23 cellular contexts compared by ENCODE assay signal in the genomic region with DNA sequence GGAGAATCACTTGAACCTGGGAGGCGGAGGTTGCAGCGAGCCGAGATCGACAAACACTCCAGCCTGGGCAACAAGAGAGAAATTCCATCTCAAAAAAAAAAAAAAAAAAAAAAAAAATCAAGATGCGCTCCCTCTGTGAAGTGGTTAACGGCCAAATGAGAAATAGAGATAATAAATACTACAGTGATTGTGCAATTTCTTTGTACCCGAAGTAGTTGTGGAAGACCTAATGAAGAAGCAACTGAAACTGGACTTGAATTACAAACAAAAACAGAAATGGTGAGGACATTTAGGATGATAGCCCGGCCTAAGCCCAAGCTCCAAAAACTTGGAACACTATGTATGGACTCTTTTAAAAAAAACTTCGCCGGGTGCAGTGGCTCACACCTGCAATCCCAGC. TPM values are rescaled to one million over a fixed set of nuclear protein-coding genes. Genes with fewer than 3 reads are reported as not detected.
A peak's percentile ranks its signal among the peaks of the same experiment; 100 is the strongest.
DNase-seq lines count a peak whose midpoint lies in the region; ATAC-seq, FAIRE-seq and TF ChIP-seq lines count a peak whose summit lies in the region.
"Had no signal": no experiment of that assay in that cellular context is flagged by ENCODE, and none has a peak within 500 bp of the region (broad histone marks: within the 10 kb centered on the region; RNA-seq: fewer than 3 reads in every experiment).

No MANE protein-coding gene starts in this region.

- H3K27me3 ChIP-seq in CD8-positive, alpha-beta T cell (ENCODE audit: insufficient read depth, low read length), result no peaks in the 10 kb centered on the region
- H3K27me3 ChIP-seq in astrocyte (ENCODE audit: insufficient read depth, low read length) (no peaks in the 10 kb centered on the region), vagina (no peaks in the 10 kb centered on the region)
- H3K27me3 ChIP-seq: ascending aorta; BLaER1 treated with 17β-estradiol and CSF1 and Interleukin-3, amounts not matched to agents 10 nM and 100 nM; pancreas had no signal

- no peaks in the 10 kb centered on the region for H3K9me3 ChIP-seq in CD8-positive, alpha-beta T cell (ENCODE audit: low read length)
- H3K9me3 ChIP-seq in astrocyte (ENCODE audit: insufficient read depth, low read depth, low read length) (no peaks in the 10 kb centered on the region), vagina (no peaks in the 10 kb centered on the region)
- H3K9me3 ChIP-seq: ascending aorta, pancreas had no signal

- H3K9me3 Mint-ChIP-seq in activated CD4-positive, alpha-beta T cell treated with anti-CD3 and anti-CD28 coated beads, Interleukin-2, amount 10 ng/mL, durations not matched to agents 7 days and 5 days, result peaks cover 11% of the 10 kb centered on the region
- H3K9me3 Mint-ChIP-seq in CD8-positive, alpha-beta T cell, result no peaks in the 10 kb centered on the region
- H3K9me3 Mint-ChIP-seq in astrocyte (ENCODE audit: unreplicated experiment), result peaks cover 4% of the 10 kb centered on the region
- peaks cover 0 to 3% (median 0%) of the 10 kb centered on the region in 9 donors for H3K9me3 Mint-ChIP-seq in naive thymus-derived CD8-positive, alpha-beta T cell

- H4K20me1 ChIP-seq in astrocyte (ENCODE audit: insufficient read depth, low read length), result no peaks in the 10 kb centered on the region
- H4K20me1 ChIP-seq: BLaER1 treated with 17β-estradiol and CSF1 and Interleukin-3, amounts not matched to agents 10 nM and 100 nM had no signal

- H3K36me3 ChIP-seq in CD8-positive, alpha-beta T cell (ENCODE audit: insufficient read depth, low read length), result no peaks in the 10 kb centered on the region
- H3K36me3 ChIP-seq in astrocyte (ENCODE audit: insufficient read depth, low read length), result no peaks in the 10 kb centered on the region
- H3K36me3 ChIP-seq in vagina, result no peaks in the 10 kb centered on the region
- H3K36me3 ChIP-seq: ascending aorta; BLaER1 treated with 17β-estradiol and CSF1 and Interleukin-3, amounts not matched to agents 10 nM and 100 nM; pancreas; WERI-Rb-1 had no signal

- no peak overlapping the region for H3K4me3 Mint-ChIP-seq in activated CD4-positive, alpha-beta T cell treated with anti-CD3 and anti-CD28 coated beads, Interleukin-2, amount 10 ng/mL, durations not matched to agents 7 days and 5 days
- no peak overlapping the region for H3K4me3 Mint-ChIP-seq in CD8-positive, alpha-beta T cell
- H3K4me3 Mint-ChIP-seq in astrocyte (ENCODE audit: unreplicated experiment), result no peak overlapping the region
- H3K4me3 Mint-ChIP-seq in naive thymus-derived CD8-positive, alpha-beta T cell, result peak overlapping the region in 2 of 10 donors; percentile 1 to 58

- no peaks in the 10 kb centered on the region for H3K79me2 ChIP-seq in astrocyte (ENCODE audit: insufficient read depth, low read length)

- H3K27ac Mint-ChIP-seq in activated CD4-positive, alpha-beta T cell treated with anti-CD3 and anti-CD28 coated beads, Interleukin-2, amount 10 ng/mL, durations not matched to agents 7 days and 5 days, result peak overlapping the region; percentile 82
- peak overlapping the region; percentile 79 for H3K27ac Mint-ChIP-seq in CD8-positive, alpha-beta T cell
- H3K27ac Mint-ChIP-seq in astrocyte (ENCODE audit: unreplicated experiment), result peak overlapping the region; percentile 18
- peak overlapping the region; percentile 45 to 98 (median 95) for H3K27ac Mint-ChIP-seq in naive thymus-derived CD8-positive, alpha-beta T cell

- no peak overlapping the region for H3K27ac ChIP-seq in CD8-positive, alpha-beta T cell (ENCODE audit: low read depth, low read length)
- H3K27ac ChIP-seq in astrocyte (ENCODE audit: low read depth, low read length) (no peak overlapping the region), vagina (no peak overlapping the region)
- H3K27ac ChIP-seq: pancreas, WERI-Rb-1 had no signal

- H2AFZ ChIP-seq in astrocyte (ENCODE audit: low read depth, low read length), result no peak overlapping the region

- no peak for TF ChIP-seq POLR2A in vagina (IDR thresholded peaks at IDR 0.05)

- no peak for TF ChIP-seq CTCF in CD8-positive, alpha-beta T cell (IDR thresholded peaks at IDR 0.05)
- TF ChIP-seq CTCF in astrocyte (IDR thresholded peaks at IDR 0.05; ENCODE audit: insufficient read depth, low read depth, low read length), result no peak
- no peak for TF ChIP-seq CTCF in vagina (IDR thresholded peaks at IDR 0.05)

- peaks cover 48% of the 10 kb centered on the region for H3K4me1 Mint-ChIP-seq in activated CD4-positive, alpha-beta T cell treated with anti-CD3 and anti-CD28 coated beads, Interleukin-2, amount 10 ng/mL, durations not matched to agents 7 days and 5 days
- H3K4me1 Mint-ChIP-seq in CD8-positive, alpha-beta T cell (ENCODE audit: low read depth), result peaks cover 40% of the 10 kb centered on the region
- H3K4me1 Mint-ChIP-seq in astrocyte (ENCODE audit: low read depth, unreplicated experiment), result peaks cover 20% of the 10 kb centered on the region
- H3K4me1 Mint-ChIP-seq in naive thymus-derived CD8-positive, alpha-beta T cell, result peaks cover 12 to 48% (median 40%) of the 10 kb centered on the region in 4 donors

- POLR2A ChIA-PET in activated CD4-positive, alpha-beta T cell treated with anti-CD3 and anti-CD28 coated beads, Interleukin-2, amount 10 ng/mL, durations not matched to agents 7 days and 5 days (lab: Charles Lee), result no interaction called here
- POLR2A ChIA-PET in CD8-positive, alpha-beta T cell (lab: Charles Lee), result interaction anchor here (3.0 kb wide), 1 partner anchor 44 kb away, joined by 16 read pairs; the partner anchor contains the start of gene CDK17
- POLR2A ChIA-PET in naive thymus-derived CD8-positive, alpha-beta T cell (lab: Charles Lee), result interaction anchor here (3.1 kb wide), 1 partner anchor 43 kb away, joined by 18 read pairs; the partner anchor contains the start of gene CDK17

- peaks cover 8% of the 10 kb centered on the region for H3K36me3 Mint-ChIP-seq in activated CD4-positive, alpha-beta T cell treated with anti-CD3 and anti-CD28 coated beads, Interleukin-2, amount 10 ng/mL, durations not matched to agents 7 days and 5 days (ENCODE audit: low read depth)
- H3K36me3 Mint-ChIP-seq in CD8-positive, alpha-beta T cell, result no peaks in the 10 kb centered on the region
- H3K36me3 Mint-ChIP-seq in astrocyte (ENCODE audit: low read depth, unreplicated experiment), result no peaks in the 10 kb centered on the region
- H3K36me3 Mint-ChIP-seq in naive thymus-derived CD8-positive, alpha-beta T cell, result no peaks in the 10 kb centered on the region

- FAIRE-seq in astrocyte (lab: Jason Lieb, UNC), result no peak
- FAIRE-seq: A204.1, GM19239, H54, pancreas, urothelium cell line had no signal

- no peak overlapping the region for H3K4me2 ChIP-seq in astrocyte (ENCODE audit: low read length)

- no peak for ATAC-seq in CD8-positive, alpha-beta T cell
- ATAC-seq in naive thymus-derived CD8-positive, alpha-beta T cell, result no peak
- ATAC-seq in HG03045 (IDR thresholded peaks at IDR 0.05; ENCODE audit: unreplicated experiment) (no peak), GM21360 (IDR thresholded peaks at IDR 0.05; ENCODE audit: unreplicated experiment) (no peak)
- ATAC-seq: pancreas had no signal

- peaks cover 29% of the 10 kb centered on the region for H3K4me1 ChIP-seq in CD8-positive, alpha-beta T cell (ENCODE audit: insufficient read depth, low read length)
- H3K4me1 ChIP-seq in astrocyte (ENCODE audit: insufficient read depth, low read length) (peaks cover 16% of the 10 kb centered on the region), vagina (no peaks in the 10 kb centered on the region)
- H3K4me1 ChIP-seq: ascending aorta, pancreas had no signal

- intact Hi-C loops in CD8-positive, alpha-beta T cell (cut with DNase I, micrococcal nuclease), result loop anchor here in 1 of 2 experiments (2.0 kb wide), 1 partner anchor 14 kb away; no protein-coding TSS in a partner anchor
- intact Hi-C loops in vagina (cut with DNase I), result no loop called here

- H3K27me3 Mint-ChIP-seq in activated CD4-positive, alpha-beta T cell treated with anti-CD3 and anti-CD28 coated beads, Interleukin-2, amount 10 ng/mL, durations not matched to agents 7 days and 5 days, result no peaks in the 10 kb centered on the region
- H3K27me3 Mint-ChIP-seq in CD8-positive, alpha-beta T cell (ENCODE audit: low read depth), result no peaks in the 10 kb centered on the region
- no peaks in the 10 kb centered on the region for H3K27me3 Mint-ChIP-seq in astrocyte (ENCODE audit: low read depth, unreplicated experiment)
- no peaks in the 10 kb centered on the region for H3K27me3 Mint-ChIP-seq in naive thymus-derived CD8-positive, alpha-beta T cell

- no peak overlapping the region for H3K9ac ChIP-seq in astrocyte (ENCODE audit: low read length)
- H3K9ac ChIP-seq: BLaER1 treated with 17β-estradiol and CSF1 and Interleukin-3, amounts not matched to agents 10 nM and 100 nM had no signal

- CTCF ChIA-PET in activated CD4-positive, alpha-beta T cell treated with anti-CD3 and anti-CD28 coated beads, Interleukin-2, amount 10 ng/mL, durations not matched to agents 7 days and 5 days (lab: Charles Lee), result interaction anchor here (0.7 to 3.0 kb wide), 5 partner anchors 9 to 43 kb away, joined by 3 to 27 read pairs (median 3); no protein-coding TSS in a partner anchor
- CTCF ChIA-PET in CD8-positive, alpha-beta T cell (lab: Charles Lee), result interaction anchor here (1.5 to 3.8 kb wide), 2 partner anchors 8 to 44 kb away, joined by 3 to 20 read pairs; partner anchors contain the start of gene CDK17

- H3K4me3 ChIP-seq in CD8-positive, alpha-beta T cell (ENCODE audit: low read depth, low read length), result no peak overlapping the region
- no peak overlapping the region for H3K4me3 ChIP-seq in astrocyte (ENCODE audit: insufficient read depth, low read depth, low read length)
- H3K4me3 ChIP-seq in vagina, result no peak overlapping the region
- H3K4me3 ChIP-seq: ascending aorta; BLaER1 treated with 17β-estradiol and CSF1 and Interleukin-3, amounts not matched to agents 10 nM and 100 nM; pancreas had no signal

- no peak for DNase-seq in activated CD4-positive, alpha-beta T cell treated with anti-CD3 and anti-CD28 coated beads, Interleukin-2, amount 10 ng/mL, durations not matched to agents 7 days and 5 days
- DNase-seq in activated CD4-positive, alpha-beta T cell treated with anti-CD3 and anti-CD28 coated beads for 1 hour, result no peak
- DNase-seq in CD8-positive, alpha-beta T cell, result no peak
- DNase-seq in astrocyte (ENCODE audit: low read depth) (no peak), vagina (ENCODE audit: extremely low spot score in 2 of 2) (no peak)
- no peak for DNase-seq in naive thymus-derived CD8-positive, alpha-beta T cell
- DNase-seq: activated CD8-positive, alpha-beta memory T cell treated with anti-CD3 and anti-CD28 coated beads for 24 hours; effector CD4-positive, alpha-beta T cell; GF-D8; NCI-H1417 treated with DMSO at 0.1 percent for 48 hours; NCI-H526; pancreas; SHP77; stimulated activated CD4-positive, alpha-beta T cell treated with anti-CD3 and anti-CD28 coated beads, Interleukin-1b, Interleukin-23, amount 100 ng/mL, for 48 hours; WERI-Rb-1 had no signal

RNA-seq across cellular contexts. Expression of gene CDK17, which starts 44.2 kb away (rescaled TPM):
- 10 to 100 TPM; 38.7 to 43.5 TPM for total RNA-seq in activated CD4-positive, alpha-beta T cell treated with anti-CD3 and anti-CD28 coated beads, Interleukin-2, amount 10 ng/mL, durations not matched to agents 7 days and 5 days
- total RNA-seq in CD8-positive, alpha-beta T cell, result 100 to 1,000 TPM; 150 to 160 TPM
- total RNA-seq in astrocyte (53.0 and 64.2 TPM in 2 replicates), vagina (72.4 TPM)
- 10 to 100 TPM; 73.2 to 75.6 TPM for total RNA-seq in naive thymus-derived CD8-positive, alpha-beta T cell
- 10 to 100 TPM; 22.1 to 32.2 (median 26.6) TPM for polyA plus RNA-seq in naive thymus-derived CD8-positive, alpha-beta T cell

RNA-seq across cellular contexts. Expression of gene CFAP54, which starts 45.0 kb away (rescaled TPM):
- total RNA-seq in activated CD4-positive, alpha-beta T cell treated with anti-CD3 and anti-CD28 coated beads, Interleukin-2, amount 10 ng/mL, durations not matched to agents 7 days and 5 days, result under 1 TPM; 0.23 to 0.40 TPM
- 1 to 10 TPM; 1.0 to 1.2 TPM for total RNA-seq in CD8-positive, alpha-beta T cell
- 0.62 and 1.1 TPM in 2 replicates for total RNA-seq in astrocyte
- under 1 TPM; 0.49 to 0.82 TPM for total RNA-seq in naive thymus-derived CD8-positive, alpha-beta T cell
- polyA plus RNA-seq in naive thymus-derived CD8-positive, alpha-beta T cell, result not detected
- 1.7 TPM for total RNA-seq in vagina
- total RNA-seq: ascending aorta had no signal

Comparison
In these comparisons a context has a peak if more than half of its experiments do, and no peak if none do; other contexts are left out.
1. H3K27ac Mint-ChIP-seq: peak in every context shown above with its lines; median percentile 95 in naive thymus-derived CD8-positive, alpha-beta T cell; 82 in activated CD4-positive, alpha-beta T cell treated with anti-CD3 and anti-CD28 coated beads, Interleukin-2, amount 10 ng/mL, durations not matched to agents 7 days and 5 days; 79 in CD8-positive, alpha-beta T cell; 18 in astrocyte.